Comparison of ENCODE assay signal across 2 cellular contexts in the genomic region with DNA sequence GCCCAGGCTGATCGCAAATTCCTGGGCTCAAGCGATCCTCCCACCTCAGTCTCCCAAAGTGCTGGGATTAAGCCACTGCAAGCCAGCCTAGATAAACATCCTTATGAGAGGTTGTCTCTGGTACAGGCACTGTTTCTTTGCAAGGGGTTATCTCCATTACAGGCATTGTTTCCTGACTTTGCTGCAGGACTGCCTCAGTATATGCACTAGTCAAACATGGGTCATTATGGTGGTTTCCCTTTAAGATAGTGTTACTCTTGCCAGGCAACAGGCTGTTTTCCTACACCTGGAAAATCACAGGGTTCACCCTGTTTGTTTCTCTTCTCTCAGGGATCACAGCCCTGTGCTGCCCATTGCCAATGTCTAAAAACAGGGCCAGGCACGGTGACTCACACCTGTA.
TF ChIP-seq lines count a peak whose summit lies in the region.

No MANE protein-coding gene starts in this region.

TF ChIP-seq in HepG2, 621 proteins besides CTCF, POLR2A, EP300 and RAD21:
- TF ChIP-seq ZNF121 (CRISPR knock-in tag; IDR thresholded peaks at IDR 0.05), result 0 out of 2 replicates have a peak, but pooled peaks have one; percentile 46
- TF ChIP-seq, protein P1, sequence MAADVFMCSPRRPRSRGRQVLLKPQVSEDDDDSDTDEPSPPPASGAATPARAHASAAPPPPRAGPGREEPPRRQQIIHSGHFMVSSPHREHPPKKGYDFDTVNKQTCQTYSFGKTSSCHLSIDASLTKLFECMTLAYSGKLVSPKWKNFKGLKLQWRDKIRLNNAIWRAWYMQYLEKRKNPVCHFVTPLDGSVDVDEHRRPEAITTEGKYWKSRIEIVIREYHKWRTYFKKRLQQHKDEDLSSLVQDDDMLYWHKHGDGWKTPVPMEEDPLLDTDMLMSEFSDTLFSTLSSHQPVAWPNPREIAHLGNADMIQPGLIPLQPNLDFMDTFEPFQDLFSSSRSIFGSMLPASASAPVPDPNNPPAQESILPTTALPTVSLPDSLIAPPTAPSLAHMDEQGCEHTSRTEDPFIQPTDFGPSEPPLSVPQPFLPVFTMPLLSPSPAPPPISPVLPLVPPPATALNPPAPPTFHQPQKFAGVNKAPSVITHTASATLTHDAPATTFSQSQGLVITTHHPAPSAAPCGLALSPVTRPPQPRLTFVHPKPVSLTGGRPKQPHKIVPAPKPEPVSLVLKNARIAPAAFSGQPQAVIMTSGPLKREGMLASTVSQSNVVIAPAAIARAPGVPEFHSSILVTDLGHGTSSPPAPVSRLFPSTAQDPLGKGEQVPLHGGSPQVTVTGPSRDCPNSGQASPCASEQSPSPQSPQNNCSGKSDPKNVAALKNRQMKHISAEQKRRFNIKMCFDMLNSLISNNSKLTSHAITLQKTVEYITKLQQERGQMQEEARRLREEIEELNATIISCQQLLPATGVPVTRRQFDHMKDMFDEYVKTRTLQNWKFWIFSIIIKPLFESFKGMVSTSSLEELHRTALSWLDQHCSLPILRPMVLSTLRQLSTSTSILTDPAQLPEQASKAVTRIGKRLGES (CRISPR knock-in tag; IDR thresholded peaks at IDR 0.05; ENCODE audit: borderline replicate concordance), result no peak
- TF ChIP-seq MZF1 (CRISPR knock-in tag; IDR thresholded peaks at IDR 0.05; ENCODE audit: borderline replicate concordance), result no peak

TF ChIP-seq in SK-N-SH treated with all-trans-retinoic acid at 6 μM for 48 hours, 23 proteins besides CTCF, POLR2A, EP300 and RAD21:
- TF ChIP-seq SNAI2 (CRISPR knock-in tag; IDR thresholded peaks at IDR 0.05) (no peak), CSDC2 (CRISPR knock-in tag; IDR thresholded peaks at IDR 0.05) (no peak), TOX (CRISPR knock-in tag; IDR thresholded peaks at IDR 0.05; ENCODE audit: borderline replicate concordance) (no peak), ZNF565 (CRISPR knock-in tag; conservative IDR thresholded peaks at IDR 0.05; ENCODE audit: low read depth) (no peak), BACH2 (CRISPR knock-in tag; IDR thresholded peaks at IDR 0.05; ENCODE audit: borderline replicate concordance) (no peak), RARB (CRISPR knock-in tag; IDR thresholded peaks at IDR 0.05) (no peak), ISL1 (CRISPR knock-in tag; IDR thresholded peaks at IDR 0.05) (no peak), ESRRG (CRISPR knock-in tag; IDR thresholded peaks at IDR 0.05) (no peak), ZNF8 (CRISPR knock-in tag; IDR thresholded peaks at IDR 0.05) (no peak), PPARA (CRISPR knock-in tag; IDR thresholded peaks at IDR 0.05; ENCODE audit: borderline replicate concordance) (no peak)
- TF ChIP-seq, protein P2, sequence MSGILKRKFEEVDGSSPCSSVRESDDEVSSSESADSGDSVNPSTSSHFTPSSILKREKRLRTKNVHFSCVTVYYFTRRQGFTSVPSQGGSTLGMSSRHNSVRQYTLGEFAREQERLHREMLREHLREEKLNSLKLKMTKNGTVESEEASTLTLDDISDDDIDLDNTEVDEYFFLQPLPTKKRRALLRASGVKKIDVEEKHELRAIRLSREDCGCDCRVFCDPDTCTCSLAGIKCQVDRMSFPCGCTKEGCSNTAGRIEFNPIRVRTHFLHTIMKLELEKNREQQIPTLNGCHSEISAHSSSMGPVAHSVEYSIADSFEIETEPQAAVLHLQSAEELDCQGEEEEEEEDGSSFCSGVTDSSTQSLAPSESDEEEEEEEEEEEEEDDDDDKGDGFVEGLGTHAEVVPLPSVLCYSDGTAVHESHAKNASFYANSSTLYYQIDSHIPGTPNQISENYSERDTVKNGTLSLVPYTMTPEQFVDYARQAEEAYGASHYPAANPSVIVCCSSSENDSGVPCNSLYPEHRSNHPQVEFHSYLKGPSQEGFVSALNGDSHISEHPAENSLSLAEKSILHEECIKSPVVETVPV (CRISPR knock-in tag; IDR thresholded peaks at IDR 0.05), result no peak
- TF ChIP-seq, protein P3, sequence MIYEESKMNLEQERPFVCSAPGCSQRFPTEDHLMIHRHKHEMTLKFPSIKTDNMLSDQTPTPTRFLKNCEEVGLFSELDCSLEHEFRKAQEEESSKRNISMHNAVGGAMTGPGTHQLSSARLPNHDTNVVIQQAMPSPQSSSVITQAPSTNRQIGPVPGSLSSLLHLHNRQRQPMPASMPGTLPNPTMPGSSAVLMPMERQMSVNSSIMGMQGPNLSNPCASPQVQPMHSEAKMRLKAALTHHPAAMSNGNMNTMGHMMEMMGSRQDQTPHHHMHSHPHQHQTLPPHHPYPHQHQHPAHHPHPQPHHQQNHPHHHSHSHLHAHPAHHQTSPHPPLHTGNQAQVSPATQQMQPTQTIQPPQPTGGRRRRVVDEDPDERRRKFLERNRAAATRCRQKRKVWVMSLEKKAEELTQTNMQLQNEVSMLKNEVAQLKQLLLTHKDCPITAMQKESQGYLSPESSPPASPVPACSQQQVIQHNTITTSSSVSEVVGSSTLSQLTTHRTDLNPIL (CRISPR knock-in tag; IDR thresholded peaks at IDR 0.05; ENCODE audit: low read depth), result no peak
- TF ChIP-seq, protein P4, sequence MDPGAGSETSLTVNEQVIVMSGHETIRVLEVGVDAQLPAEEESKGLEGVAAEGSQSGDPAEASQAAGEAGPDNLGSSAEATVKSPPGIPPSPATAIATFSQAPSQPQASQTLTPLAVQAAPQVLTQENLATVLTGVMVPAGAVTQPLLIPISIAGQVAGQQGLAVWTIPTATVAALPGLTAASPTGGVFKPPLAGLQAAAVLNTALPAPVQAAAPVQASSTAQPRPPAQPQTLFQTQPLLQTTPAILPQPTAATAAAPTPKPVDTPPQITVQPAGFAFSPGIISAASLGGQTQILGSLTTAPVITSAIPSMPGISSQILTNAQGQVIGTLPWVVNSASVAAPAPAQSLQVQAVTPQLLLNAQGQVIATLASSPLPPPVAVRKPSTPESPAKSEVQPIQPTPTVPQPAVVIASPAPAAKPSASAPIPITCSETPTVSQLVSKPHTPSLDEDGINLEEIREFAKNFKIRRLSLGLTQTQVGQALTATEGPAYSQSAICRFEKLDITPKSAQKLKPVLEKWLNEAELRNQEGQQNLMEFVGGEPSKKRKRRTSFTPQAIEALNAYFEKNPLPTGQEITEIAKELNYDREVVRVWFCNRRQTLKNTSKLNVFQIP (CRISPR knock-in tag; IDR thresholded peaks at IDR 0.05; ENCODE audit: borderline replicate concordance, low read depth), result no peak
- TF ChIP-seq, protein P5, sequence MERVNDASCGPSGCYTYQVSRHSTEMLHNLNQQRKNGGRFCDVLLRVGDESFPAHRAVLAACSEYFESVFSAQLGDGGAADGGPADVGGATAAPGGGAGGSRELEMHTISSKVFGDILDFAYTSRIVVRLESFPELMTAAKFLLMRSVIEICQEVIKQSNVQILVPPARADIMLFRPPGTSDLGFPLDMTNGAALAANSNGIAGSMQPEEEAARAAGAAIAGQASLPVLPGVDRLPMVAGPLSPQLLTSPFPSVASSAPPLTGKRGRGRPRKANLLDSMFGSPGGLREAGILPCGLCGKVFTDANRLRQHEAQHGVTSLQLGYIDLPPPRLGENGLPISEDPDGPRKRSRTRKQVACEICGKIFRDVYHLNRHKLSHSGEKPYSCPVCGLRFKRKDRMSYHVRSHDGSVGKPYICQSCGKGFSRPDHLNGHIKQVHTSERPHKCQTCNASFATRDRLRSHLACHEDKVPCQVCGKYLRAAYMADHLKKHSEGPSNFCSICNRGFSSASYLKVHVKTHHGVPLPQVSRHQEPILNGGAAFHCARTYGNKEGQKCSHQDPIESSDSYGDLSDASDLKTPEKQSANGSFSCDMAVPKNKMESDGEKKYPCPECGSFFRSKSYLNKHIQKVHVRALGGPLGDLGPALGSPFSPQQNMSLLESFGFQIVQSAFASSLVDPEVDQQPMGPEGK (CRISPR knock-in tag; IDR thresholded peaks at IDR 0.05; ENCODE audit: borderline replicate concordance), result no peak
TF ChIP-seq in SK-N-SH treated with all-trans-retinoic acid at 6 μM for 48 hours: peak in this region for 0.
